ENCODE assay signal across 15 cellular contexts in the genomic region with DNA sequence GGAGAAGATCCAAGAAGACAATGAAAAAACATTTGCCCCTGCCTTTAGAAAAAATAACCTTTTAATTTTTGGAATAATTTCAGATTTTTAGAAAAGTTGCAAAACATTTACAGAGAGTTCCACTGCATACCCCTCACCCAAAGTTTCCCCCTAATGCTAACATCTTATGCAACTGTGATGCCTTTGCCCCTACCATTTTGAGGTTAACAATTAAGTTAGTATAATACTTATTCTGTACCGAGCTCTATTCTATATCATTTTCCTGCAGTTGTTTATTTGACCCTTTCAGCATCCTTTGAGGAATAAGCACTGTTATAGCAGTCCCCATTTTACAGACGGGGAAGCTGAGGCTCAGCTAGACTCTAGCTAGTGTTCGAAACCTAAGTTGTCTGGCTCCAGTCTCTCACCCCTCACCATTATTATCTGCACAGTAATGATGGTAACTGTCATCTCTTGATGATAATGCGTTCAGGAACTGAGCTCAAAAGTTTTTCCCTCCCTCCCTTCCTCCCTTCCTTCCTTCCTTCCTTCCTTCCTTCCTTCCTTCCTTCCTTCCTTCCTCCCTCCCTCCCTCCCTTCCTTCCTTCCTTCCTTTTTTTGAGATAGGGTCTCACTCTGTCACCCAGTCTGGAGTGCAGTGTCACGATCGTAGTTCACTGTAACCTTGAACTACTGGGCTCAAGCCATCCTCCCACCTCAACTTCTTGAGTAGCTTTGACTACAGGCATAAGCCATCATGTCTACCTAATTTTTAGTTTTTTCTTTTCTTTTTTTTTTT.
"Had no signal": no experiment of that assay in that cellular context is flagged by ENCODE, and none has a peak within 500 bp of the region (broad histone marks: within the 10 kb centered on the region; RNA-seq: fewer than 3 reads in every experiment).

No MANE protein-coding gene starts in this region.

- H3K27me3 ChIP-seq: gastroesophageal sphincter, sigmoid colon, suprapubic skin, upper lobe of right lung had no signal

- H3K9me3 ChIP-seq: gastroesophageal sphincter, psoas muscle, sigmoid colon, suprapubic skin, upper lobe of right lung had no signal

- DNase-seq: activated CD4-positive, alpha-beta memory T cell treated with anti-CD3 and anti-CD28 coated beads, Interleukin-2, amount 10 ng/mL, durations not matched to agents 7 days and 5 days; activated CD4-positive, alpha-beta T cell treated with anti-CD3 and anti-CD28 coated beads for 1 hour; activated naive CD4-positive, alpha-beta T cell; cortex of kidney; effector CD8-positive, alpha-beta T cell; midbrain; psoas muscle; sigmoid colon; stimulated activated CD4-positive, alpha-beta T cell treated with anti-CD3 and anti-CD28 coated beads, Interleukin-2, amount 100 ng/mL, for 24 hours; stimulated activated naive CD8-positive, alpha-beta T cell treated with anti-CD3 and anti-CD28 coated beads, Interleukin-15, Interleukin-2, amounts not matched to agents 100 U/mL and 50 U/mL, for 24 hours; T-helper 9 cell; upper lobe of right lung had no signal

- H3K36me3 ChIP-seq: gastroesophageal sphincter, sigmoid colon, suprapubic skin, upper lobe of right lung had no signal

- H3K27ac ChIP-seq: epithelial cell of prostate, gastroesophageal sphincter, psoas muscle, suprapubic skin, upper lobe of right lung had no signal

- H3K27me3 Mint-ChIP-seq: activated CD4-positive, alpha-beta memory T cell treated with anti-CD3 and anti-CD28 coated beads, Interleukin-2, amount 10 ng/mL, durations not matched to agents 7 days and 5 days had no signal

- ATAC-seq: gastroesophageal sphincter; psoas muscle; stimulated activated naive CD8-positive, alpha-beta T cell treated with anti-CD3 and anti-CD28 coated beads, Interleukin-15, Interleukin-2, amounts not matched to agents 100 U/mL and 50 U/mL, for 24 hours; upper lobe of right lung had no signal

- H3K4me1 ChIP-seq: psoas muscle, suprapubic skin, upper lobe of right lung had no signal

- H3K27ac Mint-ChIP-seq: activated CD4-positive, alpha-beta memory T cell treated with anti-CD3 and anti-CD28 coated beads, Interleukin-2, amount 10 ng/mL, durations not matched to agents 7 days and 5 days had no signal

- H3K4me3 Mint-ChIP-seq: activated CD4-positive, alpha-beta memory T cell treated with anti-CD3 and anti-CD28 coated beads, Interleukin-2, amount 10 ng/mL, durations not matched to agents 7 days and 5 days had no signal

- H3K4me3 ChIP-seq: gastroesophageal sphincter, psoas muscle, sigmoid colon, suprapubic skin, upper lobe of right lung had no signal

- H3K9me3 Mint-ChIP-seq: activated CD4-positive, alpha-beta memory T cell treated with anti-CD3 and anti-CD28 coated beads, Interleukin-2, amount 10 ng/mL, durations not matched to agents 7 days and 5 days had no signal
